15 cellular contexts compared by ENCODE assay signal in the genomic region with DNA sequence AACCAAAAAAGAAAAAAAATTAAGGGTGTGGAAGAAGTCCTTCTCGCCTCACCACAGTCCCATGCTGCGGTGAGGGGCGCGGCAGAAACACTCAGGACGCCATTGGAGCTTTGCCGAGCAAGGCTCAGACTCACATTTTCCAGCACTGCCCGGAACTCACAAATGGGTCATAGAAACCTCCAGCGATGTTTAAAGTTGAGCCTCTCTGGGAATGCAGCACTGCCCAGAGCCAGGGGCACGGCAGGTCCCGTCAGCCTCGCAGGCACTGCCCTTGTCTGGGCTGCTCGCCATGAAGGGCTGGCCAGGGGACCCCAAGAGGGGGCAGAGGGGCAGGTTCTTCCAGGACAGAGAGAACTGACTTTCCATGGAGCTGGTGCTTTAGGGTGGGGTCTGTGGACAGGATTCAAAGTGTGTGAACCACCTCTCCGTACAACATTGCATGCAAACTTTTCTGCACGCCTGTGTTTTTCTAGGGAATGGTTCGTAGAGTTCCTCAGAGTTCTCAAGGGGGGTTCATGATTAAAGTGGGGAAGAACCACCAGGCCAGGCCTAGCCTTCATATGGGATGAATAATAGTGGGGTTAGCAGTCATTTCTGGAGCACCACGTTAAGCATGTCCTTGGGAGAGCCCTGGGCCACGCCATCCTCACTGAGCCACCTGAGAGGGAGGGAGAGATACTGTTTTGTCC. TPM values are rescaled to one million over a fixed set of nuclear protein-coding genes. Genes with fewer than 3 reads are reported as not detected.
DNase-seq lines count a peak whose midpoint lies in the region; ATAC-seq and TF ChIP-seq lines count a peak whose summit lies in the region.
"Had no signal": no experiment of that assay in that cellular context is flagged by ENCODE, and none has a peak within 500 bp of the region (broad histone marks: within the 10 kb centered on the region; RNA-seq: fewer than 3 reads in every experiment).

No MANE protein-coding gene starts in this region.

- peak overlapping the region in 3 of 12 donors; percentile 6 to 61 (median 34) for H3K27ac ChIP-seq in heart left ventricle
- H3K27ac ChIP-seq in left ventricle myocardium inferior (replicated peaks), result no peak overlapping the region
- peak overlapping the region; percentile 18 for H3K27ac ChIP-seq in rectal smooth muscle tissue (ENCODE audit: low read depth, low read length)
- H3K27ac ChIP-seq: A549 had no signal

- DNase-seq in heart left ventricle (no peak), left ventricle myocardium inferior (no peak), fibroblast of villous mesenchyme (ENCODE audit: low read depth) (peak; percentile 21), NCI-H345 (lab: John Stamatoyannopoulos, UW) (no peak), NCI-H2081 treated with DMSO at 0.1 percent for 48 hours (lab: John Stamatoyannopoulos, UW) (no peak), NCI-H524 treated with DMSO at 0.1 percent for 48 hours (lab: John Stamatoyannopoulos, UW) (no peak)
- DNase-seq: activated gamma-delta T cell treated with Interleukin-2 at 50 U/mL for 16 hours; DMS 273 treated with DMSO at 0.1 percent for 48 hours; NCI-H146; NK-92 treated with Interleukin-12 subunit alpha and Interleukin-12 subunit beta, amount 100 ng/mL, for 24 hours; stimulated activated naive CD8-positive, alpha-beta T cell treated with anti-CD3 and anti-CD28 coated beads, Interleukin-15, Interleukin-2, amounts not matched to agents 100 U/mL and 50 U/mL, for 24 hours had no signal

- TF ChIP-seq POLR2A in heart left ventricle (IDR thresholded peaks at IDR 0.05), result no peak

- H3K4me3 ChIP-seq in heart left ventricle, result no peak overlapping the region
- no peak overlapping the region for H3K4me3 ChIP-seq in left ventricle myocardium inferior
- H3K4me3 ChIP-seq in fibroblast of villous mesenchyme (ENCODE audit: low read depth, low read length), result no peak overlapping the region
- peak overlapping the region; percentile 12 for H3K4me3 ChIP-seq in rectal smooth muscle tissue (ENCODE audit: low read length)
- H3K4me3 ChIP-seq: A549, prostate gland had no signal

- H3K9ac ChIP-seq in rectal smooth muscle tissue (ENCODE audit: low read length), result no peak overlapping the region

- WGBS in heart left ventricle, 4 donors, result 62 to 82% (median 77%) methylated on average over 17 of the region's 17 CpGs

- H3K4me1 ChIP-seq in heart left ventricle, result peaks cover 0 to 11% (median 0%) of the 10 kb centered on the region in 12 donors
- H3K4me1 ChIP-seq in left ventricle myocardium inferior, result peaks cover 5% of the 10 kb centered on the region
- peaks cover 7% of the 10 kb centered on the region for H3K4me1 ChIP-seq in rectal smooth muscle tissue (ENCODE audit: control insufficient read depth, insufficient read depth, low read length)
- H3K4me1 ChIP-seq: prostate gland had no signal

- H3K36me3 ChIP-seq in heart left ventricle, result no peaks in the 10 kb centered on the region
- H3K36me3 ChIP-seq in left ventricle myocardium inferior, result no peaks in the 10 kb centered on the region
- H3K36me3 ChIP-seq in rectal smooth muscle tissue (ENCODE audit: control insufficient read depth, insufficient read depth, low read length), result no peaks in the 10 kb centered on the region
- H3K36me3 ChIP-seq: prostate gland had no signal

- ATAC-seq in heart left ventricle, result peak in 3 of 4 donors; percentile 23 to 40 (median 37)
- no peak for ATAC-seq in GM19455 (IDR thresholded peaks at IDR 0.05; ENCODE audit: unreplicated experiment)
- ATAC-seq: stimulated activated naive CD8-positive, alpha-beta T cell treated with anti-CD3 and anti-CD28 coated beads, Interleukin-15, Interleukin-2, amounts not matched to agents 100 U/mL and 50 U/mL, for 24 hours had no signal

- TF ChIP-seq CTCF in heart left ventricle (IDR thresholded peaks at IDR 0.05) (no peak), left ventricle myocardium inferior (IDR thresholded peaks at IDR 0.05; ENCODE audit: borderline replicate concordance) (no peak), fibroblast of villous mesenchyme (IDR thresholded peaks at IDR 0.05; ENCODE audit: insufficient read depth, low read depth, low read length) (no peak)

- intact Hi-C loops in heart left ventricle (cut with DNase I) (no loop called here), left ventricle myocardium inferior (cut with micrococcal nuclease) (no loop called here)

- H3K27me3 ChIP-seq in heart left ventricle (peaks cover 0 to 8% (median 0%) of the 10 kb centered on the region in 9 donors), left ventricle myocardium inferior (ENCODE audit: low read depth) (peaks cover 50% of the 10 kb centered on the region), rectal smooth muscle tissue (ENCODE audit: control insufficient read depth, insufficient read depth, low read length) (no peaks in the 10 kb centered on the region)

- no peaks in the 10 kb centered on the region for H3K9me3 ChIP-seq in heart left ventricle
- no peaks in the 10 kb centered on the region for H3K9me3 ChIP-seq in left ventricle myocardium inferior (replicated peaks)
- H3K9me3 ChIP-seq: A549, prostate gland had no signal

RNA-seq across cellular contexts. Expression of a gene that starts 38.4 kb away (rescaled TPM):
- total RNA-seq in heart left ventricle (1 to 10 TPM in 3 of 9 donors, under 1 TPM in 5, not detected in 1; 0.22 to 1.5 (median 0.84) TPM), left ventricle myocardium inferior (0.85 TPM), fibroblast of villous mesenchyme (under 0.01 and 1.6 TPM in 2 replicates)
- polyA plus RNA-seq in heart left ventricle, result under 1 TPM; 0.65 to 0.83 TPM

RNA-seq across cellular contexts. Expression of a gene that starts 49.0 kb away (rescaled TPM):
- total RNA-seq in heart left ventricle (1 to 10 TPM in 4 of 9 donors, under 1 TPM in 5; 0.30 to 3.0 (median 0.83) TPM), left ventricle myocardium inferior (1.9 TPM), fibroblast of villous mesenchyme (8.7 and 16.0 TPM in 2 replicates)
- polyA plus RNA-seq in heart left ventricle, result 1 to 10 TPM; 1.5 to 2.7 TPM
